In the genomic region with DNA sequence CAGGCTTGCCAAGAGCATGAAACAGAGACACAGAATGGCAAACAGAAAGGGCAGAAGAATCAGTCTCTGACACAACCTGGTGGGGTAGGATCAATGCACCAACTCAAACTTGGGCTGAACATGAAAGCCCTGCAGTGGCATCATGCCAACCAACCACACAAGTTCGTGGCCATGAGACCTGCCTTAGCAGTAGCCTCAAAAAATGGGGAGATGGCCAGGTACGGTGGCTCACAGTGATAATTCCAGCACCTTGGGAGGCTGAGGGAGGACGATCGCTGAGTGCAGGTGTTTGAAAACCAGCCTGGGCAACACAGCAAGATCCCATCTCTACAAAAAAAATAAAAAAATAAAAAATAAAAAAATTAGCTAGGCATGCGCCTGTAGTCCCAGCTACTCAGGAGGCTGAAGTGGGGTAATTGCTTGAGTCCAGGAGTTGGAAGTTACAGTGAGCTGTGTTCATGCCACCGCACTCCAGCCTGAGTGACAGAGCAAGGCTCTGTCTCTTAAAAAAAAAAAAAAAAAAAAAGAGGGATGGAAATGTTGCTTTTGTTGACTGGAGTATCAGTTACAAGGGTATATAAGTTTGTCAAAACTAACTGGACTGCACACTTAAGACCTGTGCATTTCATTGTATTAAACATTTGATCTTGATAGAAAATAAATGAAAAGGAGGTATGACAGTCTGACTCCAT, we compare ENCODE assay signal across 17 cellular contexts.
DNase-seq lines count a peak whose midpoint lies in the region; ATAC-seq and TF ChIP-seq lines count a peak whose summit lies in the region.
"Had no signal": no experiment of that assay in that cellular context is flagged by ENCODE, and none has a peak within 500 bp of the region (broad histone marks: within the 10 kb centered on the region; RNA-seq: fewer than 3 reads in every experiment).

No MANE protein-coding gene starts in this region.

- ATAC-seq in T-helper 17 cell (no peak), SK-N-SH treated with all-trans-retinoic acid at 6 μM for 48 hours (no peak), left lobe of liver (no peak)
- ATAC-seq: CD8-positive, alpha-beta T cell had no signal

- no peak overlapping the region for H3K9ac ChIP-seq in endodermal cell (ENCODE audit: extremely low read depth, low read length, poor library complexity, severe bottlenecking)
- H3K9ac ChIP-seq: GM23248 had no signal

- no peak overlapping the region for H3K27ac ChIP-seq in endodermal cell (ENCODE audit: low read depth, low read length)
- H3K27ac ChIP-seq in sigmoid colon, result no peak overlapping the region
- H3K27ac ChIP-seq: GM23248 had no signal

- H3K4me3 ChIP-seq in endodermal cell (ENCODE audit: low read length), result no peak overlapping the region
- H3K4me3 ChIP-seq in sigmoid colon, result no peak overlapping the region
- H3K4me3 ChIP-seq: GM23248, Peyer's patch had no signal

- H3K4me1 ChIP-seq in endodermal cell (ENCODE audit: control insufficient read depth, insufficient read depth, low read length) (peaks cover 4% of the 10 kb centered on the region), sigmoid colon (peaks cover 0 to 42% (median 35%) of the 10 kb centered on the region in 4 donors)

- intact Hi-C loops in sigmoid colon (cut with DNase I), result no loop called here

- peaks cover 14% of the 10 kb centered on the region for H3K4me1 Mint-ChIP-seq in activated naive CD4-positive, alpha-beta T cell treated with anti-CD3 and anti-CD28 coated beads, Interleukin-2, amount 50 U/mL, for 24 hours
- H3K4me1 Mint-ChIP-seq in T-helper 17 cell, result peaks cover 22% of the 10 kb centered on the region
- H3K4me1 Mint-ChIP-seq in endodermal cell, result peaks cover 9% of the 10 kb centered on the region

- no peaks in the 10 kb centered on the region for H3K9me3 ChIP-seq in T-helper 17 cell (ENCODE audit: control insufficient read depth, low read length, poor library complexity, severe bottlenecking)
- no peaks in the 10 kb centered on the region for H3K9me3 ChIP-seq in endodermal cell (ENCODE audit: control insufficient read depth, low read length)
- no peaks in the 10 kb centered on the region for H3K9me3 ChIP-seq in sigmoid colon
- H3K9me3 ChIP-seq: Peyer's patch had no signal

- H3K36me3 Mint-ChIP-seq in activated naive CD4-positive, alpha-beta T cell treated with anti-CD3 and anti-CD28 coated beads, Interleukin-2, amount 50 U/mL, for 24 hours, result peaks cover 6% of the 10 kb centered on the region
- peaks cover 5% of the 10 kb centered on the region for H3K36me3 Mint-ChIP-seq in T-helper 17 cell (ENCODE audit: low read depth)
- H3K36me3 Mint-ChIP-seq in endodermal cell (ENCODE audit: low read depth), result peaks cover 30% of the 10 kb centered on the region

- TF ChIP-seq CTCF in endodermal cell (conservative IDR thresholded peaks at IDR 0.05) (no peak), sigmoid colon (IDR thresholded peaks at IDR 0.05) (no peak)

- no peak overlapping the region for H3K4me3 Mint-ChIP-seq in activated naive CD4-positive, alpha-beta T cell treated with anti-CD3 and anti-CD28 coated beads, Interleukin-2, amount 50 U/mL, for 24 hours
- no peak overlapping the region for H3K4me3 Mint-ChIP-seq in T-helper 17 cell
- no peak overlapping the region for H3K4me3 Mint-ChIP-seq in endodermal cell
- H3K4me3 Mint-ChIP-seq: B cell; CD8-positive, alpha-beta T cell had no signal

- H3K27me3 ChIP-seq in endodermal cell (ENCODE audit: control insufficient read depth, insufficient read depth, low read length, poor library complexity, severe bottlenecking) (no peaks in the 10 kb centered on the region), sigmoid colon (no peaks in the 10 kb centered on the region)
- H3K27me3 ChIP-seq: Peyer's patch had no signal

- peak overlapping the region; percentile 41 for H3K27ac Mint-ChIP-seq in activated naive CD4-positive, alpha-beta T cell treated with anti-CD3 and anti-CD28 coated beads, Interleukin-2, amount 50 U/mL, for 24 hours
- H3K27ac Mint-ChIP-seq in T-helper 17 cell (peak overlapping the region; percentile 47), endodermal cell (no peak overlapping the region)
- H3K27ac Mint-ChIP-seq: B cell; CD8-positive, alpha-beta T cell had no signal

- TF ChIP-seq POLR2A in sigmoid colon (IDR thresholded peaks at IDR 0.05), result no peak

- 85 to 94% methylated on average over 3 to 6 of the region's 6 CpGs for WGBS in endodermal cell (ENCODE audit: insufficient coverage in 1 of 2, insufficient read length in 1 of 2), 2 experiments
- 93 to 94% methylated on average over 6 of the region's 6 CpGs for WGBS in sigmoid colon, 2 donors

- DNase-seq in activated naive CD4-positive, alpha-beta T cell treated with anti-CD3 and anti-CD28 coated beads, Interleukin-2, amount 50 U/mL, for 16 hours, result no peak
- DNase-seq in T-helper 17 cell (no peak), endodermal cell (peak; percentile 20), sigmoid colon (peak; percentile 29), NCI-H345 (lab: John Stamatoyannopoulos, UW) (no peak), left lobe of liver (ENCODE audit: low spot score) (no peak)
- DNase-seq: 8988T; CD8-positive, alpha-beta T cell; GM23248; HCEC 1CT; NCI-H2171 treated with DMSO at 0.1 percent for 48 hours; NCI-H446 treated with DMSO at 0.1 percent for 48 hours; NK-92 treated with Interleukin-12 subunit alpha and Interleukin-12 subunit beta, amount 100 ng/mL, for 24 hours; Peyer's patch had no signal

- no peaks in the 10 kb centered on the region for H3K27me3 Mint-ChIP-seq in activated naive CD4-positive, alpha-beta T cell treated with anti-CD3 and anti-CD28 coated beads, Interleukin-2, amount 50 U/mL, for 24 hours
- H3K27me3 Mint-ChIP-seq in T-helper 17 cell (peaks cover 5% of the 10 kb centered on the region), endodermal cell (ENCODE audit: insufficient read depth) (no peaks in the 10 kb centered on the region)

- no peak for TF ChIP-seq EP300 in sigmoid colon (IDR thresholded peaks at IDR 0.05)

- H3K36me3 ChIP-seq in endodermal cell (ENCODE audit: control insufficient read depth, insufficient read depth, low read length) (no peaks in the 10 kb centered on the region), sigmoid colon (no peaks in the 10 kb centered on the region)
- H3K36me3 ChIP-seq: Peyer's patch had no signal

- no peaks in the 10 kb centered on the region for H3K9me3 Mint-ChIP-seq in activated naive CD4-positive, alpha-beta T cell treated with anti-CD3 and anti-CD28 coated beads, Interleukin-2, amount 50 U/mL, for 24 hours
- no peaks in the 10 kb centered on the region for H3K9me3 Mint-ChIP-seq in endodermal cell
- H3K9me3 Mint-ChIP-seq: CD8-positive, alpha-beta T cell had no signal

TF ChIP-seq in SK-N-SH treated with all-trans-retinoic acid at 6 μM for 48 hours, 23 proteins besides CTCF, POLR2A, EP300 and RAD21 (continues in another document):
- TF ChIP-seq, protein P1, sequence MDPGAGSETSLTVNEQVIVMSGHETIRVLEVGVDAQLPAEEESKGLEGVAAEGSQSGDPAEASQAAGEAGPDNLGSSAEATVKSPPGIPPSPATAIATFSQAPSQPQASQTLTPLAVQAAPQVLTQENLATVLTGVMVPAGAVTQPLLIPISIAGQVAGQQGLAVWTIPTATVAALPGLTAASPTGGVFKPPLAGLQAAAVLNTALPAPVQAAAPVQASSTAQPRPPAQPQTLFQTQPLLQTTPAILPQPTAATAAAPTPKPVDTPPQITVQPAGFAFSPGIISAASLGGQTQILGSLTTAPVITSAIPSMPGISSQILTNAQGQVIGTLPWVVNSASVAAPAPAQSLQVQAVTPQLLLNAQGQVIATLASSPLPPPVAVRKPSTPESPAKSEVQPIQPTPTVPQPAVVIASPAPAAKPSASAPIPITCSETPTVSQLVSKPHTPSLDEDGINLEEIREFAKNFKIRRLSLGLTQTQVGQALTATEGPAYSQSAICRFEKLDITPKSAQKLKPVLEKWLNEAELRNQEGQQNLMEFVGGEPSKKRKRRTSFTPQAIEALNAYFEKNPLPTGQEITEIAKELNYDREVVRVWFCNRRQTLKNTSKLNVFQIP (CRISPR knock-in tag; IDR thresholded peaks at IDR 0.05; ENCODE audit: borderline replicate concordance, low read depth), result no peak
- no peak for TF ChIP-seq CSDC2 (CRISPR knock-in tag; IDR thresholded peaks at IDR 0.05)
- no peak for TF ChIP-seq ZFP30 (CRISPR knock-in tag; IDR thresholded peaks at IDR 0.05)
- TF ChIP-seq PPARA (CRISPR knock-in tag; IDR thresholded peaks at IDR 0.05; ENCODE audit: borderline replicate concordance), result no peak
- TF ChIP-seq, protein P2, sequence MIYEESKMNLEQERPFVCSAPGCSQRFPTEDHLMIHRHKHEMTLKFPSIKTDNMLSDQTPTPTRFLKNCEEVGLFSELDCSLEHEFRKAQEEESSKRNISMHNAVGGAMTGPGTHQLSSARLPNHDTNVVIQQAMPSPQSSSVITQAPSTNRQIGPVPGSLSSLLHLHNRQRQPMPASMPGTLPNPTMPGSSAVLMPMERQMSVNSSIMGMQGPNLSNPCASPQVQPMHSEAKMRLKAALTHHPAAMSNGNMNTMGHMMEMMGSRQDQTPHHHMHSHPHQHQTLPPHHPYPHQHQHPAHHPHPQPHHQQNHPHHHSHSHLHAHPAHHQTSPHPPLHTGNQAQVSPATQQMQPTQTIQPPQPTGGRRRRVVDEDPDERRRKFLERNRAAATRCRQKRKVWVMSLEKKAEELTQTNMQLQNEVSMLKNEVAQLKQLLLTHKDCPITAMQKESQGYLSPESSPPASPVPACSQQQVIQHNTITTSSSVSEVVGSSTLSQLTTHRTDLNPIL (CRISPR knock-in tag; IDR thresholded peaks at IDR 0.05; ENCODE audit: low read depth), result no peak
- no peak for TF ChIP-seq ISL1 (CRISPR knock-in tag; IDR thresholded peaks at IDR 0.05)
- TF ChIP-seq OSR1 (CRISPR knock-in tag; IDR thresholded peaks at IDR 0.05), result no peak
- TF ChIP-seq BACH2 (CRISPR knock-in tag; IDR thresholded peaks at IDR 0.05; ENCODE audit: borderline replicate concordance), result no peak
- no peak for TF ChIP-seq TOX (CRISPR knock-in tag; IDR thresholded peaks at IDR 0.05; ENCODE audit: borderline replicate concordance)
- TF ChIP-seq SNAI2 (CRISPR knock-in tag; IDR thresholded peaks at IDR 0.05), result no peak
- no peak for TF ChIP-seq ZNF8 (CRISPR knock-in tag; IDR thresholded peaks at IDR 0.05)
- no peak for TF ChIP-seq ZFP3 (CRISPR knock-in tag; IDR thresholded peaks at IDR 0.05)
- no peak for TF ChIP-seq ZNF70 (CRISPR knock-in tag; IDR thresholded peaks at IDR 0.05)
- TF ChIP-seq ESRRG (CRISPR knock-in tag; IDR thresholded peaks at IDR 0.05), result no peak
- no peak for TF ChIP-seq RARB (CRISPR knock-in tag; IDR thresholded peaks at IDR 0.05)
- TF ChIP-seq ZNF565 (CRISPR knock-in tag; conservative IDR thresholded peaks at IDR 0.05; ENCODE audit: low read depth), result no peak

Comparison
In these comparisons a context has a peak if more than half of its experiments do, and no peak if none do; other contexts are left out.
1. DNase-seq: peak in endodermal cell (single experiment) and sigmoid colon (single experiment); none in activated naive CD4-positive, alpha-beta T cell treated with anti-CD3 and anti-CD28 coated beads, Interleukin-2, amount 50 U/mL, for 16 hours (single experiment), T-helper 17 cell (0 of 3), NCI-H345 (single experiment) and left lobe of liver (single experiment).